Comparison of ENCODE assay signal across 8 cellular contexts in genomic region chr1:113871597-113872113, GRCh38. TPM values are rescaled to one million over a fixed set of nuclear protein-coding genes. Genes with fewer than 3 reads are reported as not detected.
DNase-seq lines count a peak whose midpoint lies in the region; ATAC-seq and TF ChIP-seq lines count a peak whose summit lies in the region.

Gene PTPN22 (minus strand): TSS chr1:113871712.

- TF ChIP-seq POLR2A in Peyer's patch (IDR thresholded peaks at IDR 0.05): peak; percentile 37 to 67

- no peak for TF ChIP-seq CTCF in Peyer's patch (IDR thresholded peaks at IDR 0.05)

- intact Hi-C loops in activated T-helper 1 cell treated with anti-CD3 and anti-CD28 coated beads, Interleukin-12 subunit alpha, Interleukin-12 subunit beta, Interleukin-2, Interleukin-4 antibody, amounts not matched to agents 30 ng/mL and 10 ng/mL and 1 ng/mL, durations not matched to agents 14 hours and 24 hours and 36 hours (cut with micrococcal nuclease): loop anchor here (1.0 to 5.0 kb wide), 6 partner anchors 10 to 914 kb away; partner anchors contain the start of genes AP4B1, RSBN1 and SLC16A1
- intact Hi-C loops in Right ventricle myocardium superior (cut with DNase I): no loop called here

- H3K27ac ChIP-seq in Peyer's patch: peak within 1 kb of the TSS; percentile 57 to 80 (median 79)

- H3K36me3 Mint-ChIP-seq in activated T-helper 1 cell treated with anti-CD3 and anti-CD28 coated beads, Interleukin-12 subunit alpha, Interleukin-12 subunit beta, Interleukin-2, Interleukin-4 antibody, amounts not matched to agents 30 ng/mL and 10 ng/mL and 1 ng/mL, durations not matched to agents 14 hours and 24 hours and 36 hours (ENCODE audit: low read depth): peaks cover 33% of the 10 kb centered on the region

- no peaks in the 10 kb centered on the region for H3K27me3 ChIP-seq in Peyer's patch

- H3K9me3 Mint-ChIP-seq in activated T-helper 1 cell treated with anti-CD3 and anti-CD28 coated beads, Interleukin-12 subunit alpha, Interleukin-12 subunit beta, Interleukin-2, Interleukin-4 antibody, amounts not matched to agents 30 ng/mL and 10 ng/mL and 1 ng/mL, durations not matched to agents 14 hours and 24 hours and 36 hours: no peaks in the 10 kb centered on the region

- no peaks in the 10 kb centered on the region for H3K9me3 ChIP-seq in Peyer's patch

- peak within 1 kb of the TSS; percentile 93 for H3K4me3 Mint-ChIP-seq in activated T-helper 1 cell treated with anti-CD3 and anti-CD28 coated beads, Interleukin-12 subunit alpha, Interleukin-12 subunit beta, Interleukin-2, Interleukin-4 antibody, amounts not matched to agents 30 ng/mL and 10 ng/mL and 1 ng/mL, durations not matched to agents 14 hours and 24 hours and 36 hours

- H3K36me3 ChIP-seq in Peyer's patch: peaks cover 0 to 9% (median 0%) of the 10 kb centered on the region in 3 donors

- H3K4me3 ChIP-seq in Peyer's patch: peak within 1 kb of the TSS; percentile 9 to 41 (median 20)

- peak in 2 of 3 donors; percentile 87 to 93 for DNase-seq in Peyer's patch
- peak; percentile 80 for DNase-seq in activated T-helper 1 cell treated with anti-CD3 and anti-CD28 coated beads, Interleukin-12 subunit alpha, Interleukin-12 subunit beta, Interleukin-2, Interleukin-4 antibody, amounts not matched to agents 30 ng/mL and 10 ng/mL and 1 ng/mL, durations not matched to agents 14 hours and 24 hours and 36 hours (ENCODE audit: low spot score)
- DNase-seq in Right ventricle myocardium superior: peak; percentile 53
- DNase-seq in stimulated activated CD4-positive, alpha-beta T cell treated with anti-CD3 and anti-CD28 coated beads, Interleukin-4, amount 100 ng/mL, for 1 hour: peak; percentile 70
- no peak for DNase-seq in NCI-H1436 (lab: John Stamatoyannopoulos, UW)
- no peak for DNase-seq in HEK293T (ENCODE audit: extremely low spot score)

- ATAC-seq in GM18517 (IDR thresholded peaks at IDR 0.05; ENCODE audit: unreplicated experiment) (peak; percentile 87), HG02884 (IDR thresholded peaks at IDR 0.05; ENCODE audit: unreplicated experiment) (peak; percentile 95), Right ventricle myocardium superior (ENCODE audit: poor library complexity) (peak; percentile 79)

- H3K4me1 ChIP-seq in Peyer's patch: peaks cover 0 to 11% (median 0%) of the 10 kb centered on the region in 4 donors

- POLR2A ChIA-PET in HEK293T (lab: Yijun Ruan, JAX): no interaction called here

- H3K27ac Mint-ChIP-seq in activated T-helper 1 cell treated with anti-CD3 and anti-CD28 coated beads, Interleukin-12 subunit alpha, Interleukin-12 subunit beta, Interleukin-2, Interleukin-4 antibody, amounts not matched to agents 30 ng/mL and 10 ng/mL and 1 ng/mL, durations not matched to agents 14 hours and 24 hours and 36 hours: peak within 1 kb of the TSS; percentile 98

- peaks cover 73% of the 10 kb centered on the region for H3K4me1 Mint-ChIP-seq in activated T-helper 1 cell treated with anti-CD3 and anti-CD28 coated beads, Interleukin-12 subunit alpha, Interleukin-12 subunit beta, Interleukin-2, Interleukin-4 antibody, amounts not matched to agents 30 ng/mL and 10 ng/mL and 1 ng/mL, durations not matched to agents 14 hours and 24 hours and 36 hours (ENCODE audit: low read depth)

- H3K27me3 Mint-ChIP-seq in activated T-helper 1 cell treated with anti-CD3 and anti-CD28 coated beads, Interleukin-12 subunit alpha, Interleukin-12 subunit beta, Interleukin-2, Interleukin-4 antibody, amounts not matched to agents 30 ng/mL and 10 ng/mL and 1 ng/mL, durations not matched to agents 14 hours and 24 hours and 36 hours (ENCODE audit: insufficient read depth): no peaks in the 10 kb centered on the region

- CTCF ChIA-PET in HEK293T (lab: Yijun Ruan, JAX): no interaction called here

TF ChIP-seq in HEK293T, 16 proteins besides CTCF, POLR2A, EP300 and RAD21:
- TF ChIP-seq SUZ12 (IDR thresholded peaks at IDR 0.05): no peak
- no peak for TF ChIP-seq CTBP1 (IDR thresholded peaks at IDR 0.05; ENCODE audit: borderline replicate concordance)
- no peak for TF ChIP-seq L3MBTL2 (conservative IDR thresholded peaks at IDR 0.05)
- TF ChIP-seq ARNT (IDR thresholded peaks at IDR 0.05): no peak
- TF ChIP-seq ZNF384 (IDR thresholded peaks at IDR 0.05): no peak
- TF ChIP-seq LEF1 (IDR thresholded peaks at IDR 0.05; ENCODE audit: borderline replicate concordance): no peak
- TF ChIP-seq HDGF (IDR thresholded peaks at IDR 0.05; ENCODE audit: borderline replicate concordance): no peak
- TF ChIP-seq ELF4 (IDR thresholded peaks at IDR 0.05): no peak
- TF ChIP-seq TARDBP (IDR thresholded peaks at IDR 0.05): no peak
- TF ChIP-seq FOXA1 (IDR thresholded peaks at IDR 0.05): no peak
- no peak for TF ChIP-seq SP1 (IDR thresholded peaks at IDR 0.05)
- TF ChIP-seq FOXK2 (IDR thresholded peaks at IDR 0.05): no peak
- TF ChIP-seq PKNOX1 (IDR thresholded peaks at IDR 0.05): no peak
- no peak for TF ChIP-seq FOXM1 (IDR thresholded peaks at IDR 0.05; ENCODE audit: borderline replicate concordance)
- no peak for TF ChIP-seq NFRKB (IDR thresholded peaks at IDR 0.05)
- no peak for TF ChIP-seq BHLHE40 (IDR thresholded peaks at IDR 0.05; ENCODE audit: borderline replicate concordance)

RNA-seq across cellular contexts. Expression of gene PTPN22, which starts in this region (rescaled TPM):
- total RNA-seq in Peyer's patch (10 to 100 TPM; 11.4 to 16.9 (median 13.2) TPM), Right ventricle myocardium superior (0.35 TPM)
- total RNA-seq in activated T-helper 1 cell treated with anti-CD3 and anti-CD28 coated beads, Interleukin-12 subunit alpha, Interleukin-12 subunit beta, Interleukin-2, Interleukin-4 antibody, amounts not matched to agents 30 ng/mL and 10 ng/mL and 1 ng/mL, durations not matched to agents 14 hours and 24 hours and 36 hours: 66.2 and 66.7 TPM in 2 replicates

Comparison
In these comparisons a context has a peak if more than half of its experiments do, and no peak if none do; other contexts are left out.
1. Peak in DNase-seq and ATAC-seq in Right ventricle myocardium superior; RNA of the gene not detected or under 1 TPM.
2. DNase-seq: peak in Peyer's patch (2 of 3), activated T-helper 1 cell treated with anti-CD3 and anti-CD28 coated beads, Interleukin-12 subunit alpha, Interleukin-12 subunit beta, Interleukin-2, Interleukin-4 antibody, amounts not matched to agents 30 ng/mL and 10 ng/mL and 1 ng/mL, durations not matched to agents 14 hours and 24 hours and 36 hours (single experiment) and stimulated activated CD4-positive, alpha-beta T cell treated with anti-CD3 and anti-CD28 coated beads, Interleukin-4, amount 100 ng/mL, for 1 hour (single experiment); none in NCI-H1436 (single experiment) and HEK293T (single experiment).
3. Peak in every context shown above with its lines, with median percentiles within 50 percentile points of each other: ATAC-seq.